1 cellular context compared by ENCODE assay signal in the genomic region with DNA sequence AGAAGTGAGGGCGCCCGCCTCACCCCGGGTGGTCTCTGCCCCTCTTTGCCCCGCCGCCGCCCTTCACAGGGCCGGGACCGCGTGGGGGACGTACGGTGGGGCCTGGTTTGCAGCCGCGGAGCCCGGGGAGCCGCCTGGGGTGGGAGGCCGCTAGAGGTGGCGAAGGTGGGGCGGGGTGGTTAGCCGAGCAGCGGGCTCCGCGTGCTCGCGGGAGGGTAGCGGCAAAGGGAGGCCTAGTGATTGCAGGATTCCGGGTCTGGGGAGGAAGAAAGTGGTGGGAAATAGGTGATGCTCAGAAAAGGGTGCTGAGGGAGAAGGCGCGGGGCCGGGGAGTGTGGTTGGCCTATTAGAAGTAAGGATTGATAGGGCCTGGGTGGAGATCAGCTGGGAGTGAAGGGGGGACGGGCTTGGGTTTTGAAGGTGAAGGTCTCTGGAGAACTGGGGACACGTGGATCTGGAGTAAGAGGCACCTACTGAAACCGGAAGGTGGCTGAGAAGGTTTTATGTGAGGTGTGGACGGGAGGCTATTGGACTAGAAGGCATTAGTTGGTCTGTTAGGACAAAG.
TF ChIP-seq lines count a peak whose summit lies in the region.

No MANE protein-coding gene starts in this region.

TF ChIP-seq in GM12878, 131 proteins besides CTCF, POLR2A, EP300 and RAD21 (continued from another document):
- TF ChIP-seq, protein P1, sequence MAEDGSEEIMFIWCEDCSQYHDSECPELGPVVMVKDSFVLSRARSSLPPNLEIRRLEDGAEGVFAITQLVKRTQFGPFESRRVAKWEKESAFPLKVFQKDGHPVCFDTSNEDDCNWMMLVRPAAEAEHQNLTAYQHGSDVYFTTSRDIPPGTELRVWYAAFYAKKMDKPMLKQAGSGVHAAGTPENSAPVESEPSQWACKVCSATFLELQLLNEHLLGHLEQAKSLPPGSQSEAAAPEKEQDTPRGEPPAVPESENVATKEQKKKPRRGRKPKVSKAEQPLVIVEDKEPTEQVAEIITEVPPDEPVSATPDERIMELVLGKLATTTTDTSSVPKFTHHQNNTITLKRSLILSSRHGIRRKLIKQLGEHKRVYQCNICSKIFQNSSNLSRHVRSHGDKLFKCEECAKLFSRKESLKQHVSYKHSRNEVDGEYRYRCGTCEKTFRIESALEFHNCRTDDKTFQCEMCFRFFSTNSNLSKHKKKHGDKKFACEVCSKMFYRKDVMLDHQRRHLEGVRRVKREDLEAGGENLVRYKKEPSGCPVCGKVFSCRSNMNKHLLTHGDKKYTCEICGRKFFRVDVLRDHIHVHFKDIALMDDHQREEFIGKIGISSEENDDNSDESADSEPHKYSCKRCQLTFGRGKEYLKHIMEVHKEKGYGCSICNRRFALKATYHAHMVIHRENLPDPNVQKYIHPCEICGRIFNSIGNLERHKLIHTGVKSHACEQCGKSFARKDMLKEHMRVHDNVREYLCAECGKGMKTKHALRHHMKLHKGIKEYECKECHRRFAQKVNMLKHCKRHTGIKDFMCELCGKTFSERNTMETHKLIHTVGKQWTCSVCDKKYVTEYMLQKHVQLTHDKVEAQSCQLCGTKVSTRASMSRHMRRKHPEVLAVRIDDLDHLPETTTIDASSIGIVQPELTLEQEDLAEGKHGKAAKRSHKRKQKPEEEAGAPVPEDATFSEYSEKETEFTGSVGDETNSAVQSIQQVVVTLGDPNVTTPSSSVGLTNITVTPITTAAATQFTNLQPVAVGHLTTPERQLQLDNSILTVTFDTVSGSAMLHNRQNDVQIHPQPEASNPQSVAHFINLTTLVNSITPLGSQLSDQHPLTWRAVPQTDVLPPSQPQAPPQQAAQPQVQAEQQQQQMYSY (CRISPR knock-in tag; IDR thresholded peaks at IDR 0.05), result no peak
- TF ChIP-seq, protein P2, sequence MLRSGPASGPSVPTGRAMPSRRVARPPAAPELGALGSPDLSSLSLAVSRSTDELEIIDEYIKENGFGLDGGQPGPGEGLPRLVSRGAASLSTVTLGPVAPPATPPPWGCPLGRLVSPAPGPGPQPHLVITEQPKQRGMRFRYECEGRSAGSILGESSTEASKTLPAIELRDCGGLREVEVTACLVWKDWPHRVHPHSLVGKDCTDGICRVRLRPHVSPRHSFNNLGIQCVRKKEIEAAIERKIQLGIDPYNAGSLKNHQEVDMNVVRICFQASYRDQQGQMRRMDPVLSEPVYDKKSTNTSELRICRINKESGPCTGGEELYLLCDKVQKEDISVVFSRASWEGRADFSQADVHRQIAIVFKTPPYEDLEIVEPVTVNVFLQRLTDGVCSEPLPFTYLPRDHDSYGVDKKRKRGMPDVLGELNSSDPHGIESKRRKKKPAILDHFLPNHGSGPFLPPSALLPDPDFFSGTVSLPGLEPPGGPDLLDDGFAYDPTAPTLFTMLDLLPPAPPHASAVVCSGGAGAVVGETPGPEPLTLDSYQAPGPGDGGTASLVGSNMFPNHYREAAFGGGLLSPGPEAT (IDR thresholded peaks at IDR 0.05; ENCODE audit: low read depth), result no peak
- TF ChIP-seq ZSCAN29 (IDR thresholded peaks at IDR 0.05), result no peak
- TF ChIP-seq NRF1 (conservative IDR thresholded peaks at IDR 0.05; ENCODE audit: low read depth, low read length), result no peak
- TF ChIP-seq SMAD1 (IDR thresholded peaks at IDR 0.05; ENCODE audit: low read depth, partially characterized antibody), result no peak
- no peak for TF ChIP-seq JUND (IDR thresholded peaks at IDR 0.05; ENCODE audit: low read depth, low read length)
- no peak for TF ChIP-seq MYB (IDR thresholded peaks at IDR 0.05; ENCODE audit: borderline replicate concordance, low read depth, low read length)
- no peak for TF ChIP-seq EED (IDR thresholded peaks at IDR 0.05; ENCODE audit: low read depth)
- no peak for TF ChIP-seq CHD4 (IDR thresholded peaks at IDR 0.05)
- TF ChIP-seq MEF2B (IDR thresholded peaks at IDR 0.05; ENCODE audit: partially characterized antibody, poor library complexity, severe bottlenecking), result no peak
- TF ChIP-seq MLLT1 (IDR thresholded peaks at IDR 0.05), result no peak
- no peak for TF ChIP-seq ETV6 (conservative IDR thresholded peaks at IDR 0.05 in 1 of 2, IDR thresholded peaks at IDR 0.05 in 1 of 2; ENCODE audit: borderline replicate concordance in 1 of 2, low read depth in 1 of 2)
- no peak for TF ChIP-seq NBN (IDR thresholded peaks at IDR 0.05)
- 0 out of 2 replicates have a peak, but pooled peaks have one; percentile 6 for TF ChIP-seq BACH1 (IDR thresholded peaks at IDR 0.05; ENCODE audit: borderline replicate concordance)
- peak; percentile 72 for TF ChIP-seq MXI1 (IDR thresholded peaks at IDR 0.05; ENCODE audit: low read depth, low read length)
- no peak for TF ChIP-seq TCF7 (IDR thresholded peaks at IDR 0.05; ENCODE audit: borderline replicate concordance)
- no peak for TF ChIP-seq RBBP5 (conservative IDR thresholded peaks at IDR 0.05)
- no peak for TF ChIP-seq YY1 (IDR thresholded peaks at IDR 0.05; ENCODE audit: low read depth, low read length)
- TF ChIP-seq ZZZ3 (IDR thresholded peaks at IDR 0.05; ENCODE audit: control insufficient read depth, insufficient read length, low read depth), result no peak
- TF ChIP-seq CBFB (IDR thresholded peaks at IDR 0.05; ENCODE audit: low read depth), result no peak
- TF ChIP-seq POLR2AphosphoS2 (IDR thresholded peaks at IDR 0.05; ENCODE audit: low read depth, low read length), result no peak; the same call in 1 of the 2 replicates
- TF ChIP-seq E4F1 (IDR thresholded peaks at IDR 0.05; ENCODE audit: borderline replicate concordance, partially characterized antibody), result peak; percentile 26
- TF ChIP-seq FOXK2 (IDR thresholded peaks at IDR 0.05), result no peak
- TF ChIP-seq SIX5 (IDR thresholded peaks at IDR 0.05; ENCODE audit: low read depth, low read length, severe bottlenecking), result no peak
- no peak for TF ChIP-seq ZNF217 (IDR thresholded peaks at IDR 0.05)
- TF ChIP-seq, protein P3, sequence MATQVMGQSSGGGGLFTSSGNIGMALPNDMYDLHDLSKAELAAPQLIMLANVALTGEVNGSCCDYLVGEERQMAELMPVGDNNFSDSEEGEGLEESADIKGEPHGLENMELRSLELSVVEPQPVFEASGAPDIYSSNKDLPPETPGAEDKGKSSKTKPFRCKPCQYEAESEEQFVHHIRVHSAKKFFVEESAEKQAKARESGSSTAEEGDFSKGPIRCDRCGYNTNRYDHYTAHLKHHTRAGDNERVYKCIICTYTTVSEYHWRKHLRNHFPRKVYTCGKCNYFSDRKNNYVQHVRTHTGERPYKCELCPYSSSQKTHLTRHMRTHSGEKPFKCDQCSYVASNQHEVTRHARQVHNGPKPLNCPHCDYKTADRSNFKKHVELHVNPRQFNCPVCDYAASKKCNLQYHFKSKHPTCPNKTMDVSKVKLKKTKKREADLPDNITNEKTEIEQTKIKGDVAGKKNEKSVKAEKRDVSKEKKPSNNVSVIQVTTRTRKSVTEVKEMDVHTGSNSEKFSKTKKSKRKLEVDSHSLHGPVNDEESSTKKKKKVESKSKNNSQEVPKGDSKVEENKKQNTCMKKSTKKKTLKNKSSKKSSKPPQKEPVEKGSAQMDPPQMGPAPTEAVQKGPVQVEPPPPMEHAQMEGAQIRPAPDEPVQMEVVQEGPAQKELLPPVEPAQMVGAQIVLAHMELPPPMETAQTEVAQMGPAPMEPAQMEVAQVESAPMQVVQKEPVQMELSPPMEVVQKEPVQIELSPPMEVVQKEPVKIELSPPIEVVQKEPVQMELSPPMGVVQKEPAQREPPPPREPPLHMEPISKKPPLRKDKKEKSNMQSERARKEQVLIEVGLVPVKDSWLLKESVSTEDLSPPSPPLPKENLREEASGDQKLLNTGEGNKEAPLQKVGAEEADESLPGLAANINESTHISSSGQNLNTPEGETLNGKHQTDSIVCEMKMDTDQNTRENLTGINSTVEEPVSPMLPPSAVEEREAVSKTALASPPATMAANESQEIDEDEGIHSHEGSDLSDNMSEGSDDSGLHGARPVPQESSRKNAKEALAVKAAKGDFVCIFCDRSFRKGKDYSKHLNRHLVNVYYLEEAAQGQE (IDR thresholded peaks at IDR 0.05; ENCODE audit: low read depth, low read length), result no peak
- 0 out of 2 replicates have a peak, but pooled peaks have one; percentile 43 for TF ChIP-seq SMARCA5 (IDR thresholded peaks at IDR 0.05)
- 0 out of 2 replicates have a peak, but pooled peaks have one; percentile 11 for TF ChIP-seq GATAD2B (conservative IDR thresholded peaks at IDR 0.05; ENCODE audit: low read depth)
- TF ChIP-seq E2F4 (IDR thresholded peaks at IDR 0.05; ENCODE audit: low read depth, low read length), result no peak
